In genomic region chr17:16991349-16992009, GRCh38 we compare ENCODE assay signal across 8 cellular contexts. TPM values are rescaled to one million over a fixed set of nuclear protein-coding genes. Genes with fewer than 3 reads are reported as not detected.
DNase-seq lines count a peak whose midpoint lies in the region; ATAC-seq, FAIRE-seq and TF ChIP-seq lines count a peak whose summit lies in the region.

No MANE protein-coding gene starts in this region.

- POLR2A ChIA-PET in A549 (lab: Yijun Ruan, JAX), result no interaction called here
- POLR2A ChIA-PET in activated CD8-positive, alpha-beta T cell treated with anti-CD3 and anti-CD28 coated beads, Interleukin-2, amount 10 ng/mL, durations not matched to agents 7 days and 5 days (lab: Charles Lee), result no interaction called here

- no peak overlapping the region for H3K4me3 Mint-ChIP-seq in activated CD8-positive, alpha-beta T cell treated with anti-CD3 and anti-CD28 coated beads, Interleukin-2, amount 10 ng/mL, durations not matched to agents 7 days and 5 days
- peak overlapping the region; percentile 77 for H3K4me3 Mint-ChIP-seq in memory B cell

- H3K9me3 Mint-ChIP-seq in activated CD8-positive, alpha-beta T cell treated with anti-CD3 and anti-CD28 coated beads, Interleukin-2, amount 10 ng/mL, durations not matched to agents 7 days and 5 days (ENCODE audit: insufficient read depth), result no peaks in the 10 kb centered on the region
- no peaks in the 10 kb centered on the region for H3K9me3 Mint-ChIP-seq in memory B cell

- TF ChIP-seq POLR2A in A549 (IDR thresholded peaks at IDR 0.05; ENCODE audit: low read length), result no peak

- peak overlapping the region; percentile 37; the same call in 2 of the 3 replicates for H3K4me2 ChIP-seq in A549

- no peak for TF ChIP-seq EP300 in A549 (IDR thresholded peaks at IDR 0.05)

- peak overlapping the region; percentile 40 to 79; a peak in 4 of 6 replicates for H3K27ac ChIP-seq in A549

- H3K4me3 ChIP-seq in A549, result no peak overlapping the region

- peaks cover 34% of the 10 kb centered on the region for H3K4me1 Mint-ChIP-seq in activated CD8-positive, alpha-beta T cell treated with anti-CD3 and anti-CD28 coated beads, Interleukin-2, amount 10 ng/mL, durations not matched to agents 7 days and 5 days (ENCODE audit: low read depth)
- peaks cover 40% of the 10 kb centered on the region for H3K4me1 Mint-ChIP-seq in memory B cell

- in situ Hi-C loops in GM13976 (cut with MboI; ENCODE audit: low sequenced_read_pairs, unreplicated experiment), result no loop called here

- H3K9me3 ChIP-seq in A549, result no peaks in the 10 kb centered on the region

- peaks cover 9% of the 10 kb centered on the region for H3K27me3 Mint-ChIP-seq in activated CD8-positive, alpha-beta T cell treated with anti-CD3 and anti-CD28 coated beads, Interleukin-2, amount 10 ng/mL, durations not matched to agents 7 days and 5 days (ENCODE audit: low read depth)
- no peaks in the 10 kb centered on the region for H3K27me3 Mint-ChIP-seq in memory B cell

- WGBS in A549 (ENCODE audit: missing lambda C conversion rate), result 24% methylated on average over 15 of the region's 16 CpGs

- no peak overlapping the region for H3K27ac Mint-ChIP-seq in activated CD8-positive, alpha-beta T cell treated with anti-CD3 and anti-CD28 coated beads, Interleukin-2, amount 10 ng/mL, durations not matched to agents 7 days and 5 days
- H3K27ac Mint-ChIP-seq in memory B cell, result peak overlapping the region; percentile 95

- DNase-seq in A549 (ENCODE audit: low read depth in 1 of 2, low spot score in 1 of 2), result peak; percentile 75 to 90
- DNase-seq in GM13976 (ENCODE audit: low spot score), result peak; percentile 82
- peak; percentile 90 for DNase-seq in NCI-H82 (lab: John Stamatoyannopoulos, UW)
- DNase-seq in activated CD8-positive, alpha-beta T cell treated with anti-CD3 and anti-CD28 coated beads, Interleukin-2, amount 10 ng/mL, durations not matched to agents 7 days and 5 days, result peak; percentile 83
- peak; percentile 72 for DNase-seq in effector CD4-positive, alpha-beta T cell
- peak; percentile 82 for DNase-seq in memory B cell (ENCODE audit: low spot score in 2 of 2)
- peak; percentile 44 to 66 for DNase-seq in stimulated activated CD8-positive, alpha-beta memory T cell treated with anti-CD3 and anti-CD28 coated beads, Interleukin-15, amount 100 ng/mL, for 4 hours (ENCODE audit: low read depth in 2 of 2)

- no peaks in the 10 kb centered on the region for H3K36me3 Mint-ChIP-seq in activated CD8-positive, alpha-beta T cell treated with anti-CD3 and anti-CD28 coated beads, Interleukin-2, amount 10 ng/mL, durations not matched to agents 7 days and 5 days (ENCODE audit: low read depth)
- no peaks in the 10 kb centered on the region for H3K36me3 Mint-ChIP-seq in memory B cell

- peak; percentile 76 for TF ChIP-seq CTCF in A549 (IDR thresholded peaks at IDR 0.05)
- TF ChIP-seq CTCF in GM13976 (IDR thresholded peaks at IDR 0.05; ENCODE audit: borderline replicate concordance, control extremely low read depth, extremely low read depth, insufficient read depth, missing control alignments), result peak; percentile 82

- ATAC-seq in A549 (peak; percentile 79 to 88), memory B cell (ENCODE audit: low read depth) (peak; percentile 17), HG03469 (IDR thresholded peaks at IDR 0.05; ENCODE audit: unreplicated experiment) (no peak)
- ATAC-seq in activated CD8-positive, alpha-beta T cell treated with anti-CD3 and anti-CD28 coated beads, Interleukin-2, amount 10 ng/mL, durations not matched to agents 7 days and 5 days, result peak; percentile 58

- H3K4me1 ChIP-seq in A549, result peaks cover 30% of the 10 kb centered on the region

- TF ChIP-seq RAD21 in A549 (conservative IDR thresholded peaks at IDR 0.05 in 1 of 2, IDR thresholded peaks at IDR 0.05 in 1 of 2), result peak; percentile 76 to 78

- FAIRE-seq in A549 (lab: Jason Lieb, UNC), result peak; percentile 32

- CTCF ChIA-PET in A549 (lab: Yijun Ruan, JAX), result interaction anchor here (0.6 to 6.8 kb wide), 32 partner anchors 8 to 606 kb away, joined by 3 to 55 read pairs (median 3); no protein-coding TSS in a partner anchor
- CTCF ChIA-PET in activated CD8-positive, alpha-beta T cell treated with anti-CD3 and anti-CD28 coated beads, Interleukin-2, amount 10 ng/mL, durations not matched to agents 7 days and 5 days (lab: Charles Lee), result interaction anchor here (0.6 to 3.1 kb wide), 16 partner anchors 8 to 456 kb away, joined by 3 to 21 read pairs (median 4); no protein-coding TSS in a partner anchor

TF ChIP-seq in A549, 52 proteins besides CTCF, POLR2A, EP300 and RAD21:
- TF ChIP-seq ZNF302 (CRISPR knock-in tag; IDR thresholded peaks at IDR 0.05) (no peak), MYC (IDR thresholded peaks at IDR 0.05; ENCODE audit: borderline replicate concordance, low read length) (0 out of 2 replicates have a peak, but pooled peaks have one; percentile 34), SMC3 (IDR thresholded peaks at IDR 0.05) (peak; percentile 93), HDAC2 (IDR thresholded peaks at IDR 0.05) (no peak), MAX (IDR thresholded peaks at IDR 0.05) (peak; percentile 73)

RNA-seq across cellular contexts. Expression of gene TNFRSF13B, which starts 19.6 kb away (rescaled TPM):
- not detected in 2 replicates for polyA plus RNA-seq in A549 (2011; rRNA removed)
- polyA plus RNA-seq in A549 (2012; cell fraction: cytosol; rRNA removed), result not detected in 2 replicates
- not detected in 2 replicates for polyA plus RNA-seq in A549 (2012; cell fraction: nucleus; rRNA removed)
- polyA plus RNA-seq in A549 (2017; fragmentation: RNase III; extraction: RNeasy Plus Mini Kit Qiagen cat#74134 plus additional on column Dnase treatment), result not detected in 3 replicates
- polyA minus RNA-seq in A549 (2011; rRNA and poly(A)+ RNA removed), result not detected in 2 replicates
- total RNA-seq in activated CD8-positive, alpha-beta T cell treated with anti-CD3 and anti-CD28 coated beads, Interleukin-2, amount 10 ng/mL, durations not matched to agents 7 days and 5 days, result not detected

RNA-seq across cellular contexts. Expression of gene MPRIP, which starts 50.8 kb away (rescaled TPM):
- polyA plus RNA-seq in A549 (2011; rRNA removed) (147 and 200 TPM in 2 replicates), A549 (2017; fragmentation: RNase III; extraction: RNeasy Plus Mini Kit Qiagen cat#74134 plus additional on column Dnase treatment) (192 to 240 TPM (median 228 TPM) in 3 replicates)
- 170 and 183 TPM in 2 replicates for polyA plus RNA-seq in A549 (2012; cell fraction: cytosol; rRNA removed)
- polyA plus RNA-seq in A549 (2012; cell fraction: nucleus; rRNA removed), result 347 and 385 TPM in 2 replicates
- 215 and 250 TPM in 2 replicates for polyA minus RNA-seq in A549 (2011; rRNA and poly(A)+ RNA removed)
- total RNA-seq in activated CD8-positive, alpha-beta T cell treated with anti-CD3 and anti-CD28 coated beads, Interleukin-2, amount 10 ng/mL, durations not matched to agents 7 days and 5 days, result 100 to 1,000 TPM; 217 to 226 TPM
